In genomic region chr17:64156670-64157069, GRCh38 we compare ENCODE assay signal across 1 cellular context.
TF ChIP-seq lines count a peak whose summit lies in the region.

No MANE protein-coding gene starts in this region.

TF ChIP-seq in SK-N-SH treated with all-trans-retinoic acid at 6 μM for 48 hours, 23 proteins besides CTCF, POLR2A, EP300 and RAD21 (continued from another document):
- no peak for TF ChIP-seq POU6F1 (CRISPR knock-in tag; IDR thresholded peaks at IDR 0.05; ENCODE audit: borderline replicate concordance, low read depth)
- TF ChIP-seq CSRNP3 (CRISPR knock-in tag; IDR thresholded peaks at IDR 0.05) = no peak
